Comparison of ENCODE assay signal across 8 cellular contexts in genomic region chr7:36986429-36987362, GRCh38.
DNase-seq lines count a peak whose midpoint lies in the region; TF ChIP-seq lines count a peak whose summit lies in the region.

No MANE protein-coding gene starts in this region.

- H3K9me2 ChIP-seq in PC-9 (ENCODE audit: insufficient read depth) = no peaks in the 10 kb centered on the region

- CTCF ChIA-PET in PC-9 (lab: Charles Lee) = interaction anchor here (0.7 to 1.2 kb wide), 2 partner anchors 174 to 195 kb away, joined by 3 to 6 read pairs; no protein-coding TSS in a partner anchor

- no peaks in the 10 kb centered on the region for H3K9me3 ChIP-seq in PC-9 (ENCODE audit: insufficient read depth, low read depth)
- H3K9me3 ChIP-seq in tibial nerve = no peaks in the 10 kb centered on the region

- intact Hi-C loops in PC-9 (cut with micrococcal nuclease; ENCODE audit: unreplicated experiment) = loop anchor here (1.0 to 5.0 kb wide), 2 partner anchors 196 to 211 kb away; no protein-coding TSS in a partner anchor
- intact Hi-C loops in activated T-helper 2 cell treated with anti-CD3 and anti-CD28 coated beads, Interferon-gamma antibody, Interleukin-2, Interleukin-4, amounts not matched to agents 10 μg/mL and 5 μg/mL and 100 μg/mL, durations not matched to agents 14 hours and 24 hours and 36 hours (cut with micrococcal nuclease) = loop anchor here (1.0 kb wide), 1 partner anchor 196 kb away; no protein-coding TSS in a partner anchor

- no peaks in the 10 kb centered on the region for H3K9me3 Mint-ChIP-seq in activated T-helper 2 cell treated with anti-CD3 and anti-CD28 coated beads, Interferon-gamma antibody, Interleukin-2, Interleukin-4, amounts not matched to agents 10 μg/mL and 5 μg/mL and 100 μg/mL, durations not matched to agents 14 hours and 24 hours and 36 hours

- H3K79me2 ChIP-seq in PC-9 (ENCODE audit: low read depth) = no peaks in the 10 kb centered on the region

- H3K27ac ChIP-seq in HL-60 (replicated peaks) (no peak overlapping the region), PC-9 (no peak overlapping the region), tibial nerve (no peak overlapping the region)

- H3K27ac Mint-ChIP-seq in activated T-helper 2 cell treated with anti-CD3 and anti-CD28 coated beads, Interferon-gamma antibody, Interleukin-2, Interleukin-4, amounts not matched to agents 10 μg/mL and 5 μg/mL and 100 μg/mL, durations not matched to agents 14 hours and 24 hours and 36 hours = peak overlapping the region; percentile 21

- H3F3A ChIP-seq in PC-9 (ENCODE audit: insufficient read depth, low read depth) = no peaks in the 10 kb centered on the region

- no peak for TF ChIP-seq POLR2A in tibial nerve (IDR thresholded peaks at IDR 0.05)

- no peak overlapping the region for H3K4me3 ChIP-seq in HL-60 (replicated peaks; ENCODE audit: insufficient read depth, low read length)
- no peak overlapping the region for H3K4me3 ChIP-seq in PC-9
- no peak overlapping the region for H3K4me3 ChIP-seq in fibroblast of villous mesenchyme (ENCODE audit: low read depth, low read length)
- no peak overlapping the region for H3K4me3 ChIP-seq in tibial nerve

- TF ChIP-seq EP300 in tibial nerve (IDR thresholded peaks at IDR 0.05) = no peak

- peak; percentile 50 for DNase-seq in ELR (ENCODE audit: low read depth)
- peak in 1 of 2 experiments; percentile 53 for DNase-seq in HL-60 (ENCODE audit: low read depth in 1 of 2, low spot score in 1 of 2)
- peak in 1 of 2 experiments; percentile 51 for DNase-seq in PC-9
- peak; percentile 34 for DNase-seq in activated T-helper 2 cell treated with anti-CD3 and anti-CD28 coated beads, Interferon-gamma antibody, Interleukin-2, Interleukin-4, amounts not matched to agents 10 μg/mL and 5 μg/mL and 100 μg/mL, durations not matched to agents 14 hours and 24 hours and 36 hours (ENCODE audit: low spot score)
- peak; percentile 48 for DNase-seq in fibroblast of villous mesenchyme (ENCODE audit: low read depth)
- DNase-seq in nucleus accumbens (lab: John Stamatoyannopoulos, UW) = peak in 51 of 56 donors; percentile 10 to 84 (median 51)
- DNase-seq in tibial nerve (ENCODE audit: low spot score in 2 of 2) = peak; percentile 46 to 73
- no peak for DNase-seq in middle frontal gyrus (ENCODE audit: extremely low spot score, low spot score)

- no peaks in the 10 kb centered on the region for H3K36me3 ChIP-seq in PC-9 (ENCODE audit: low read depth)
- no peaks in the 10 kb centered on the region for H3K36me3 ChIP-seq in tibial nerve

- H3K36me3 Mint-ChIP-seq in activated T-helper 2 cell treated with anti-CD3 and anti-CD28 coated beads, Interferon-gamma antibody, Interleukin-2, Interleukin-4, amounts not matched to agents 10 μg/mL and 5 μg/mL and 100 μg/mL, durations not matched to agents 14 hours and 24 hours and 36 hours (ENCODE audit: low read depth) = peaks cover 16% of the 10 kb centered on the region

- no peak overlapping the region for H3K4me2 ChIP-seq in PC-9

- TF ChIP-seq CTCF in HL-60 (IDR thresholded peaks at IDR 0.05; ENCODE audit: insufficient read depth, low read length) (peak; percentile 80), PC-9 (conservative IDR thresholded peaks at IDR 0.05) (peak; percentile 94), fibroblast of villous mesenchyme (IDR thresholded peaks at IDR 0.05; ENCODE audit: insufficient read depth, low read depth, low read length) (peak; percentile 98), tibial nerve (IDR thresholded peaks at IDR 0.05) (peak; percentile 66 to 73 (median 68))

- no peak overlapping the region for H3K4me3 Mint-ChIP-seq in activated T-helper 2 cell treated with anti-CD3 and anti-CD28 coated beads, Interferon-gamma antibody, Interleukin-2, Interleukin-4, amounts not matched to agents 10 μg/mL and 5 μg/mL and 100 μg/mL, durations not matched to agents 14 hours and 24 hours and 36 hours (ENCODE audit: low read depth)

- POLR2A ChIA-PET in PC-9 (lab: Charles Lee; ENCODE audit: unreplicated experiment) = no interaction called here

- no peaks in the 10 kb centered on the region for H3K27me3 Mint-ChIP-seq in activated T-helper 2 cell treated with anti-CD3 and anti-CD28 coated beads, Interferon-gamma antibody, Interleukin-2, Interleukin-4, amounts not matched to agents 10 μg/mL and 5 μg/mL and 100 μg/mL, durations not matched to agents 14 hours and 24 hours and 36 hours (ENCODE audit: low read depth)

- H3K4me1 Mint-ChIP-seq in activated T-helper 2 cell treated with anti-CD3 and anti-CD28 coated beads, Interferon-gamma antibody, Interleukin-2, Interleukin-4, amounts not matched to agents 10 μg/mL and 5 μg/mL and 100 μg/mL, durations not matched to agents 14 hours and 24 hours and 36 hours (ENCODE audit: low read depth) = peaks cover 31% of the 10 kb centered on the region

- H2AFZ ChIP-seq in PC-9 = no peak overlapping the region

- no peaks in the 10 kb centered on the region for H3K27me3 ChIP-seq in HL-60 (ENCODE audit: insufficient read depth, poor library complexity, severe bottlenecking)
- H3K27me3 ChIP-seq in PC-9 (ENCODE audit: insufficient read depth, low read depth) = peaks cover 30% of the 10 kb centered on the region
- H3K27me3 ChIP-seq in tibial nerve = no peaks in the 10 kb centered on the region

- H3K4me1 ChIP-seq in PC-9 (replicated peaks; ENCODE audit: insufficient read depth) (no peaks in the 10 kb centered on the region), tibial nerve (peaks cover 0 to 41% (median 1%) of the 10 kb centered on the region in 4 donors)

- no TSS peak for BruUV-seq in PC-9 (replicated peaks; lab: Mats Ljungman, UMichigan)

- WGBS in tibial nerve, 2 donors = 33 to 40% methylated on average over 14 of the region's 14 CpGs

- no peaks in the 10 kb centered on the region; the same call in 1 of the 2 replicates for H4K20me1 ChIP-seq in PC-9 (ENCODE audit: insufficient read depth)
